1 cellular context compared by ENCODE assay signal in the genomic region with DNA sequence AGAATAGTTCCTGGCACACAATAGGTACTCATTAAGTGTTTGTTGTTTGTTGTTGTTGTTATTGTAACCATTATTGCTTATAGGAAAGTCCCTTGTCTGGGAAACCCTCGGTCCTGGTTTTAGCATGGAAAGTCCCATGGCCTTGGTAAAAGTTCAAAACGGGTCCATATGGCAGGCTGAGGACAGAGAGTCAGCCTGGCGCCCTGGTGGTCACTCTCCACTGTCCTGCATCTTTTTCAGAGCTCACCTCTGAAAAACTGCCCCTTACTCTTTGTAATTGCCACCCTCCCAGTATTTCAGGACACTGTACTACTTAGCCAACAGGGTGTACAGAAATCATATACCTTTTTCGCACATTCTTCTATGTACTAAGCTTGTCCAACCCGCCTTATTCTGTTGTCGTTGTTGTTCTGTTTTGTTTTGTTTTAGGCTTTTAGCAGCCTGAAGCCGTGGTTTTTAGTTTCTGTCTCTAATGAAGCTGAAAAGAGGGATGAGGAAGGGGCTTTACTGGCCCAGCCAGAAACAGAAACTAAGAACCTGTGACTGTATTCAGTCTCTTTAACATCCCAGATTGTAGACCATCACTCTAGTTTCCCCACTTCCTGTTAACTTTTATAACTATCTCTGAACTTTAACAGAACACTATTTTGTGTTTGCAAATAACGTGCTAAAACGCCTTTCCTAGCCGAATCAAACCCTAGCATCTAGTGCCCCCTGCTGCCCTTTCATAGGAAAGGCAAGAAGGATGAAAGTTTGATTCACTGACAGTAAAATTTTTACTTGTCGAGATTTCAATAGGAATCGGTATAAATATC.
TF ChIP-seq lines count a peak whose summit lies in the region.

No MANE protein-coding gene starts in this region.

TF ChIP-seq in K562, 482 proteins besides CTCF, POLR2A, EP300 and RAD21 (continued from another document):
- TF ChIP-seq, protein P1, sequence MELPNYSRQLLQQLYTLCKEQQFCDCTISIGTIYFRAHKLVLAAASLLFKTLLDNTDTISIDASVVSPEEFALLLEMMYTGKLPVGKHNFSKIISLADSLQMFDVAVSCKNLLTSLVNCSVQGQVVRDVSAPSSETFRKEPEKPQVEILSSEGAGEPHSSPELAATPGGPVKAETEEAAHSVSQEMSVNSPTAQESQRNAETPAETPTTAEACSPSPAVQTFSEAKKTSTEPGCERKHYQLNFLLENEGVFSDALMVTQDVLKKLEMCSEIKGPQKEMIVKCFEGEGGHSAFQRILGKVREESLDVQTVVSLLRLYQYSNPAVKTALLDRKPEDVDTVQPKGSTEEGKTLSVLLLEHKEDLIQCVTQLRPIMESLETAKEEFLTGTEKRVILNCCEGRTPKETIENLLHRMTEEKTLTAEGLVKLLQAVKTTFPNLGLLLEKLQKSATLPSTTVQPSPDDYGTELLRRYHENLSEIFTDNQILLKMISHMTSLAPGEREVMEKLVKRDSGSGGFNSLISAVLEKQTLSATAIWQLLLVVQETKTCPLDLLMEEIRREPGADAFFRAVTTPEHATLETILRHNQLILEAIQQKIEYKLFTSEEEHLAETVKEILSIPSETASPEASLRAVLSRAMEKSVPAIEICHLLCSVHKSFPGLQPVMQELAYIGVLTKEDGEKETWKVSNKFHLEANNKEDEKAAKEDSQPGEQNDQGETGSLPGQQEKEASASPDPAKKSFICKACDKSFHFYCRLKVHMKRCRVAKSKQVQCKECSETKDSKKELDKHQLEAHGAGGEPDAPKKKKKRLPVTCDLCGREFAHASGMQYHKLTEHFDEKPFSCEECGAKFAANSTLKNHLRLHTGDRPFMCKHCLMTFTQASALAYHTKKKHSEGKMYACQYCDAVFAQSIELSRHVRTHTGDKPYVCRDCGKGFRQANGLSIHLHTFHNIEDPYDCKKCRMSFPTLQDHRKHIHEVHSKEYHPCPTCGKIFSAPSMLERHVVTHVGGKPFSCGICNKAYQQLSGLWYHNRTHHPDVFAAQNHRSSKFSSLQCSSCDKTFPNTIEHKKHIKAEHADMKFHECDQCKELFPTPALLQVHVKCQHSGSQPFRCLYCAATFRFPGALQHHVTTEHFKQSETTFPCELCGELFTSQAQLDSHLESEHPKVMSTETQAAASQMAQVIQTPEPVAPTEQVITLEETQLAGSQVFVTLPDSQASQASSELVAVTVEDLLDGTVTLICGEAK (IDR thresholded peaks at IDR 0.05) = 0 out of 2 replicates have a peak, but pooled peaks have one; percentile 57
- TF ChIP-seq, protein P1 (CRISPR knock-in tag; IDR thresholded peaks at IDR 0.05) = no peak
- 0 out of 2 replicates have a peak, but pooled peaks have one; percentile 38 for TF ChIP-seq CC2D1A (IDR thresholded peaks at IDR 0.05)
